ENCODE assay signal across 16 cellular contexts in genomic region chr12:34607520-34608195, GRCh38.
"Had no signal": no experiment of that assay in that cellular context is flagged by ENCODE, and none has a peak within 500 bp of the region (broad histone marks: within the 10 kb centered on the region; RNA-seq: fewer than 3 reads in every experiment).

No MANE protein-coding gene starts in this region.

- H3K27me3 ChIP-seq: colonic mucosa, esophagus squamous epithelium, neural progenitor cell, ovary had no signal

- DNase-seq: activated CD4-positive, alpha-beta T cell treated with anti-CD3 and anti-CD28 coated beads, Interleukin-2, amount 10 ng/mL, durations not matched to agents 7 days and 5 days; activated CD8-positive, alpha-beta memory T cell treated with anti-CD3 and anti-CD28 coated beads for 24 hours; activated effector memory CD4-positive, alpha-beta T cell treated with anti-CD3 and anti-CD28 coated beads, Interleukin-2, amount 50 U/mL, for 16 hours; activated T-cell treated with anti-CD3 and anti-CD28 coated beads for 4 hours; amniotic stem cell; colonic mucosa; effector CD8-positive, alpha-beta T cell; esophagus squamous epithelium; hippocampal formation; naive B cell; ovary; stimulated activated CD4-positive, alpha-beta T cell treated with anti-CD3 and anti-CD28 coated beads, Interleukin-4, amount 100 ng/mL, for 24 hours; stimulated activated naive CD4-positive, alpha-beta T cell; trophoblast cell had no signal

- H3K4me2 ChIP-seq: neural progenitor cell had no signal

- H3K4me1 ChIP-seq: colonic mucosa, esophagus squamous epithelium, neural progenitor cell had no signal

- H3K36me3 ChIP-seq: colonic mucosa, esophagus squamous epithelium, neural progenitor cell, ovary had no signal

- H2AFZ ChIP-seq: neural progenitor cell had no signal

- H3K9ac ChIP-seq: neural progenitor cell had no signal

- H3K9me3 ChIP-seq: colonic mucosa, ovary had no signal

- H3K27ac ChIP-seq: colonic mucosa, esophagus squamous epithelium, neural progenitor cell, ovary had no signal

- H3K4me3 ChIP-seq: colonic mucosa, esophagus squamous epithelium, lung, neural progenitor cell, ovary had no signal
